In genomic region chr12:113232787-113233585, GRCh38 we compare ENCODE assay signal across 9 cellular contexts. TPM values are rescaled to one million over a fixed set of nuclear protein-coding genes. Genes with fewer than 3 reads are reported as not detected.
DNase-seq lines count a peak whose midpoint lies in the region; ATAC-seq and TF ChIP-seq lines count a peak whose summit lies in the region.
"Had no signal": no experiment of that assay in that cellular context is flagged by ENCODE, and none has a peak within 500 bp of the region (broad histone marks: within the 10 kb centered on the region; RNA-seq: fewer than 3 reads in every experiment).

No MANE protein-coding gene starts in this region.

- H3K9me3 Mint-ChIP-seq in activated naive CD8-positive, alpha-beta T cell (ENCODE audit: low read depth) = no peaks in the 10 kb centered on the region

- peak; percentile 31 for TF ChIP-seq CTCF in kidney epithelial cell (IDR thresholded peaks at IDR 0.05; ENCODE audit: insufficient read depth, low read length, poor library complexity, severe bottlenecking)

- no peaks in the 10 kb centered on the region for H3K27me3 Mint-ChIP-seq in activated naive CD8-positive, alpha-beta T cell

- peak overlapping the region in 4 of 10 experiments; percentile 17 to 45 (median 26); a peak in 5 of 20 replicates for H3K4me3 ChIP-seq in BLaER1 treated with 17β-estradiol and CSF1 and Interleukin-3, amounts not matched to agents 10 nM and 100 nM
- H3K4me3 ChIP-seq in kidney epithelial cell (ENCODE audit: low read depth, low read length) = no peak overlapping the region

- H3K27ac Mint-ChIP-seq in activated naive CD8-positive, alpha-beta T cell = peak overlapping the region; percentile 95

- H3K4me1 ChIP-seq in BLaER1 treated with 17β-estradiol and CSF1 and Interleukin-3, amounts not matched to agents 10 nM and 100 nM = peaks cover 39 to 100% (median 61%) of the 10 kb centered on the region in 10 experiments

- H3K4me3 Mint-ChIP-seq in activated naive CD8-positive, alpha-beta T cell = peak overlapping the region; percentile 91

- H3K4me1 Mint-ChIP-seq in activated naive CD8-positive, alpha-beta T cell (ENCODE audit: low read depth) = peaks cover 49% of the 10 kb centered on the region

- H3K4me2 ChIP-seq in BLaER1 treated with 17β-estradiol and CSF1 and Interleukin-3, amounts not matched to agents 10 nM and 100 nM = peak overlapping the region; percentile 64 to 98 (median 78)

- H3K36me3 ChIP-seq in BLaER1 treated with 17β-estradiol and CSF1 and Interleukin-3, amounts not matched to agents 10 nM and 100 nM = peaks cover 0 to 82% (median 0%) of the 10 kb centered on the region in 11 experiments; a peak in 9 of 22 replicates
- H3K36me3 ChIP-seq in kidney epithelial cell (ENCODE audit: control insufficient read depth, insufficient read depth, low read length) = peaks cover 2% of the 10 kb centered on the region

- peak; percentile 56 for ATAC-seq in GM19452 (IDR thresholded peaks at IDR 0.05; ENCODE audit: unreplicated experiment)
- ATAC-seq in HG03571 (IDR thresholded peaks at IDR 0.05; ENCODE audit: unreplicated experiment) = peak; percentile 71
- ATAC-seq: left colon had no signal

- DNase-seq in SHP77 treated with DMSO at 0.1 percent for 48 hours (lab: John Stamatoyannopoulos, UW) = peak; percentile 86
- no peak for DNase-seq in kidney epithelial cell (ENCODE audit: low read depth)
- DNase-seq in stimulated activated CD4-positive, alpha-beta T cell treated with anti-CD3 and anti-CD28 coated beads, TNF-alpha, amount 100 ng/mL, for 24 hours (ENCODE audit: low read depth in 3 of 3) = peak; percentile 21 to 57 (median 33)
- no peak for DNase-seq in COLO829 (ENCODE audit: low spot score)

- H3K9me3 ChIP-seq in BLaER1 treated with 17β-estradiol and CSF1 and Interleukin-3, amounts not matched to agents 10 nM and 100 nM (replicated peaks in 1 of 11) = peaks cover 0 to 7% (median 0%) of the 10 kb centered on the region in 11 experiments; a peak in 5 of 22 replicates

- H4K20me1 ChIP-seq in BLaER1 treated with 17β-estradiol and CSF1 and Interleukin-3, amounts not matched to agents 10 nM and 100 nM = peaks cover 0 to 51% (median 0%) of the 10 kb centered on the region in 11 experiments; a peak in 6 of 22 replicates

- peaks cover 11% of the 10 kb centered on the region for H3K36me3 Mint-ChIP-seq in activated naive CD8-positive, alpha-beta T cell

- H3K27ac ChIP-seq in BLaER1 treated with 17β-estradiol and CSF1 and Interleukin-3, amounts not matched to agents 10 nM and 100 nM = peak overlapping the region in 9 of 11 experiments; percentile 10 to 81 (median 77); a peak in 15 of 22 replicates

- peaks cover 0 to 38% (median 19%) of the 10 kb centered on the region in 11 experiments; a peak in 12 of 22 replicates for H3K27me3 ChIP-seq in BLaER1 treated with 17β-estradiol and CSF1 and Interleukin-3, amounts not matched to agents 10 nM and 100 nM
- H3K27me3 ChIP-seq in kidney epithelial cell (ENCODE audit: control insufficient read depth, insufficient read depth, low read length) = no peaks in the 10 kb centered on the region

- H3K9ac ChIP-seq in BLaER1 treated with 17β-estradiol and CSF1 and Interleukin-3, amounts not matched to agents 10 nM and 100 nM = peak overlapping the region in 8 of 11 experiments; percentile 7 to 73 (median 66); a peak in 13 of 22 replicates

RNA-seq across cellular contexts. Expression of gene TPCN1, which starts 11.7 kb away (rescaled TPM):
- total RNA-seq in kidney epithelial cell = 25.8 and 34.9 TPM in 2 replicates

RNA-seq across cellular contexts. Expression of gene RITA1, which starts 47.5 kb away (rescaled TPM):
- total RNA-seq in kidney epithelial cell = 33.6 and 36.0 TPM in 2 replicates

RNA-seq across cellular contexts. Expression of gene DDX54, which starts 47.7 kb away (rescaled TPM):
- total RNA-seq in kidney epithelial cell = 73.9 and 77.6 TPM in 2 replicates

Comparison
In these comparisons a context has a peak if more than half of its experiments do, and no peak if none do; other contexts are left out.
1. DNase-seq: peak in SHP77 treated with DMSO at 0.1 percent for 48 hours (single experiment) and stimulated activated CD4-positive, alpha-beta T cell treated with anti-CD3 and anti-CD28 coated beads, TNF-alpha, amount 100 ng/mL, for 24 hours (3 of 3); none in kidney epithelial cell (single experiment) and COLO829 (single experiment).